12 cellular contexts compared by ENCODE assay signal in the genomic region with DNA sequence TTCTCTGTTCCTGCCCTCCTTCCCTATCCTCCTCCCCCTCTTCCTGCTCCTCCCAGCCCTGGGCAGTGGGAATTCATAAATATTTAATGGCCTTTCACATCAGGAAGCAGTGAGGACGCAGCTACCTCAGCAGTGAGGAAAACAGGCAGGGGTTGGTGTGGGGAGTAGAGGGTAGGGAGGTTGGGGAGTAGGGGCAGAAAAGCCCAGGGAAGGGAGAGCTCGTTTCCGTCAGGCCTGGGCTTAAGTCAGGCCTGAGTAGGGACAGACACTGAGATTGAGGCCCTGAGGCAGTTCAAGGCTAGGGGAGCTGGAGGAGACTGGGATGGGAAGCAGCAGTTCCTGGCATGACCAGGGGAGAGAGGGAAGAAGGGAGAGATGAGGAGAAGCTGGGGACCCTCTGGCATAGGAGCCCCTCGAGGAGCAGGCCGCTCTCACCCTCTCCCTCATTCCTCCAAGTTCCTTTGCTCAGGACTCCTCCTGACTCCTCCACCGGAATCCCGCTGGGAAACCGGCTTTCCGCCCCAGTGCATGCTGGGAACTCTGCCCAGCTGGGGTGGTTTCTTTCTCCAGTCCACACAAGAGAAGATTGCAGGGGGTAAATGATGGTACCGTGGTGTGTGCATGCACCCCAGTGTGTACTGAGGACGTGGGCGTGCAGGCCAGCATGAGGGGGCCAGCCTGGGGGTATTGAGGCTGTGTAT. TPM values are rescaled to one million over a fixed set of nuclear protein-coding genes. Genes with fewer than 3 reads are reported as not detected.
DNase-seq lines count a peak whose midpoint lies in the region; TF ChIP-seq lines count a peak whose summit lies in the region.
"Had no signal": no experiment of that assay in that cellular context is flagged by ENCODE, and none has a peak within 500 bp of the region (broad histone marks: within the 10 kb centered on the region; RNA-seq: fewer than 3 reads in every experiment).

No MANE protein-coding gene starts in this region.

- peak; percentile 88 for DNase-seq in COR-L47 (lab: John Stamatoyannopoulos, UW)
- DNase-seq in NCI-H2171 treated with DMSO at 0.1 percent for 48 hours (lab: John Stamatoyannopoulos, UW) = peak; percentile 25
- DNase-seq in fibroblast of lung (ENCODE audit: low read depth in 2 of 2) = peak in 1 of 2 donors; percentile 41
- DNase-seq in nephron progenitor cell = no peak
- DNase-seq in central memory CD4-positive, alpha-beta T cell = no peak
- DNase-seq in stimulated activated CD4-positive, alpha-beta T cell treated with anti-CD3 and anti-CD28 coated beads, Interleukin-15, amount 100 ng/mL, for 24 hours = no peak
- no peak for DNase-seq in NCI-H128 (lab: John Stamatoyannopoulos, UW; ENCODE audit: unreplicated experiment)
- DNase-seq in OCI-M2 (lab: John Stamatoyannopoulos, UW; ENCODE audit: unreplicated experiment) = no peak
- DNase-seq: activated CD4-positive, alpha-beta T cell treated with anti-CD3 and anti-CD28 coated beads, Interleukin-2, amount 50 U/mL, for 48 hours; Peyer's patch had no signal

- no peaks in the 10 kb centered on the region for H4K20me1 ChIP-seq in fibroblast of lung (ENCODE audit: control insufficient read depth, extremely low read depth, insufficient read depth, low read length)

- H3K4me3 ChIP-seq in fibroblast of lung (replicated peaks in 1 of 4; ENCODE audit: control extremely low read depth in 1 of 4, insufficient read depth in 1 of 4, low read depth in 3 of 4, low read length in 4 of 4) = peak overlapping the region in 1 of 4 experiments; percentile 10
- H3K4me3 ChIP-seq: Peyer's patch had no signal

- H3K27me3 ChIP-seq in fibroblast of lung (ENCODE audit: control insufficient read depth, insufficient read depth, low read length) = no peaks in the 10 kb centered on the region

- peaks cover 36% of the 10 kb centered on the region for H3K4me1 Mint-ChIP-seq in nephron progenitor cell

- H3K4me2 ChIP-seq in fibroblast of lung (ENCODE audit: extremely low read depth, insufficient read depth, low read length) = no peak overlapping the region
- H3K4me2 ChIP-seq: KMS-11 had no signal

- no peak overlapping the region for H3K9ac ChIP-seq in fibroblast of lung (ENCODE audit: insufficient read depth, low read length)
- H3K9ac ChIP-seq: KMS-11 had no signal

- H3K9me3 Mint-ChIP-seq in nephron progenitor cell = no peaks in the 10 kb centered on the region

- peak overlapping the region; percentile 86 for H3K27ac Mint-ChIP-seq in nephron progenitor cell

- no peak overlapping the region for H3K27ac ChIP-seq in fibroblast of lung (ENCODE audit: insufficient read depth, low read length)
- H3K27ac ChIP-seq: KMS-11 had no signal

- peaks cover 19% of the 10 kb centered on the region for H3K36me3 Mint-ChIP-seq in nephron progenitor cell (ENCODE audit: low read depth)

- no peaks in the 10 kb centered on the region for H3K36me3 ChIP-seq in fibroblast of lung (ENCODE audit: control insufficient read depth, insufficient read depth, low read length)
- H3K36me3 ChIP-seq: Peyer's patch had no signal

- peaks cover 23% of the 10 kb centered on the region for H3K27me3 Mint-ChIP-seq in nephron progenitor cell (ENCODE audit: low read depth, poor library complexity)

- no peaks in the 10 kb centered on the region for H3K9me3 ChIP-seq in fibroblast of lung (ENCODE audit: control insufficient read depth, insufficient read depth, low read depth, low read length)
- H3K9me3 ChIP-seq: Peyer's patch had no signal

- no peaks in the 10 kb centered on the region for H3K79me2 ChIP-seq in fibroblast of lung (ENCODE audit: control insufficient read depth, insufficient read depth, low read length)

- no peak for TF ChIP-seq CTCF in fibroblast of lung (conservative IDR thresholded peaks at IDR 0.05 in 1 of 2, IDR thresholded peaks at IDR 0.05 in 1 of 2; ENCODE audit: low read depth in 1 of 2, low read length in 2 of 2)
- no peak for TF ChIP-seq CTCF in nephron progenitor cell (IDR thresholded peaks at IDR 0.05)

- H3K4me1 ChIP-seq in fibroblast of lung (ENCODE audit: control insufficient read depth, extremely low read depth, insufficient read depth, low read length) = no peaks in the 10 kb centered on the region

- H3K4me3 Mint-ChIP-seq in nephron progenitor cell = no peak overlapping the region

- H2AFZ ChIP-seq in fibroblast of lung (ENCODE audit: low read length) = peak overlapping the region; percentile 27

RNA-seq across cellular contexts. Expression of gene SAMD14, which starts 6.2 kb away (rescaled TPM):
- total RNA-seq in fibroblast of lung = 2.1 and 2.3 TPM in 2 replicates
- 1.4 and 3.8 TPM in 2 replicates for polyA plus RNA-seq in fibroblast of lung
- 6.5 and 13.5 TPM in 2 replicates for polyA plus RNA-seq in fibroblast of lung (2012)
- 2.1 and 14.8 TPM in 2 replicates for polyA minus RNA-seq in fibroblast of lung (ENCODE audit: low replicate concordance)

RNA-seq across cellular contexts. Expression of gene PPP1R9B, which starts 26.7 kb away (rescaled TPM):
- total RNA-seq in fibroblast of lung = 41.5 and 45.5 TPM in 2 replicates
- polyA plus RNA-seq in fibroblast of lung = 22.1 and 26.0 TPM in 2 replicates
- 37.9 and 40.6 TPM in 2 replicates for polyA plus RNA-seq in fibroblast of lung (2012)
- polyA minus RNA-seq in fibroblast of lung (ENCODE audit: low replicate concordance) = 25.3 and 28.3 TPM in 2 replicates

RNA-seq across cellular contexts. Expression of gene PDK2, which starts 28.6 kb away (rescaled TPM):
- 19.2 and 19.3 TPM in 2 replicates for total RNA-seq in fibroblast of lung
- polyA plus RNA-seq in fibroblast of lung = 41.0 and 44.6 TPM in 2 replicates
- polyA plus RNA-seq in fibroblast of lung (2012) = 27.6 and 28.3 TPM in 2 replicates
- 178 and 230 TPM in 2 replicates for polyA minus RNA-seq in fibroblast of lung (ENCODE audit: low replicate concordance)

RNA-seq across cellular contexts. Expression of gene SGCA, which starts 42.0 kb away (rescaled TPM):
- 4.1 and 4.3 TPM in 2 replicates for total RNA-seq in fibroblast of lung
- polyA plus RNA-seq in fibroblast of lung = 1.4 and 1.6 TPM in 2 replicates
- polyA plus RNA-seq in fibroblast of lung (2012) = 5.2 and 8.8 TPM in 2 replicates
- 1.7 and 5.6 TPM in 2 replicates for polyA minus RNA-seq in fibroblast of lung (ENCODE audit: low replicate concordance)
- total RNA-seq: bronchial epithelial cell had no signal

Comparison
In these comparisons a context has a peak if more than half of its experiments do, and no peak if none do; other contexts are left out.
1. DNase-seq: peak in COR-L47 (single experiment) and NCI-H2171 treated with DMSO at 0.1 percent for 48 hours (single experiment); none in nephron progenitor cell (single experiment), central memory CD4-positive, alpha-beta T cell (single experiment), stimulated activated CD4-positive, alpha-beta T cell treated with anti-CD3 and anti-CD28 coated beads, Interleukin-15, amount 100 ng/mL, for 24 hours (single experiment), NCI-H128 (single experiment) and OCI-M2 (single experiment).